18 cellular contexts compared by ENCODE assay signal in the genomic region with DNA sequence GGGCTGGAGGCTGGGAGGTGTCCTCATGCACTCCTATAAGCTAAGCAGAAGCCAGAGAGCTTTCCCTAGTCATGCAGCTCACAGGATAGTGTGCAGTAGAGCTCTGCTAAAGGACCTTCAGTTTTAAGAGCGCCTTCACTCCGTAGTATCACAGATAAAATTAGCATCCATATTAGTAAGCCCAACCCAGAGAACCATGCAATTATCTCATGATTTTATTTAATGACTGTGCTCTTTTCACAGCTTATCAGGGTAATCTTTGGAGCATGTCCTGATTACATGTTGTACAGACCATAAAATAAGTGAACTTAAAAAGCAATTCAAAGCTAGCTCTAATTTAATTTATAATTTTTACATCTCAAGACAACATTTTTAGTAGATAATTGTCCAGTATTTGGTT.
DNase-seq lines count a peak whose midpoint lies in the region; ATAC-seq and TF ChIP-seq lines count a peak whose summit lies in the region.
"Had no signal": no experiment of that assay in that cellular context is flagged by ENCODE, and none has a peak within 500 bp of the region (broad histone marks: within the 10 kb centered on the region; RNA-seq: fewer than 3 reads in every experiment).

No MANE protein-coding gene starts in this region.

- peaks cover 27% of the 10 kb centered on the region for H3K36me3 Mint-ChIP-seq in brain
- H3K36me3 Mint-ChIP-seq in progenitor cell of endocrine pancreas (ENCODE audit: insufficient read depth), result peaks cover 2% of the 10 kb centered on the region
- H3K36me3 Mint-ChIP-seq: CD14-positive monocyte had no signal

- H3K27ac Mint-ChIP-seq in brain (peak overlapping the region in 3 of 5 experiments; percentile 77 to 91 (median 80)), progenitor cell of endocrine pancreas (peak overlapping the region; percentile 47)
- H3K27ac Mint-ChIP-seq: CD14-positive monocyte had no signal

- peak; percentile 38 for DNase-seq in COR-L47 (lab: John Stamatoyannopoulos, UW)
- DNase-seq in NCI-H1105 treated with DMSO at 0.1 percent for 48 hours (lab: John Stamatoyannopoulos, UW), result peak; percentile 84
- DNase-seq in progenitor cell of endocrine pancreas (ENCODE audit: low spot score, unreplicated experiment), result no peak
- DNase-seq in HuH-7 (ENCODE audit: low spot score), result no peak
- no peak for DNase-seq in DMS79 (lab: John Stamatoyannopoulos, UW)
- DNase-seq: DMS153, GM23248, KG1, NCI-H1694 treated with DMSO at 0.1 percent for 48 hours, NCI-H2107, NCI-H446, NCI-H748 treated with DMSO at 0.1 percent for 48 hours, PC-9, SJCRH30 had no signal

- H3K4me1 Mint-ChIP-seq in brain (peaks cover 71% of the 10 kb centered on the region), progenitor cell of endocrine pancreas (ENCODE audit: low read depth) (peaks cover 38% of the 10 kb centered on the region)
- H3K4me1 Mint-ChIP-seq: CD14-positive monocyte had no signal

- H3K4me3 Mint-ChIP-seq in brain (peak overlapping the region in 2 of 5 experiments; percentile 2 to 17), progenitor cell of endocrine pancreas (ENCODE audit: low read depth) (no peak overlapping the region)
- H3K4me3 Mint-ChIP-seq: CD14-positive monocyte had no signal

- no peak for ATAC-seq in GM18498 (IDR thresholded peaks at IDR 0.05; ENCODE audit: unreplicated experiment)
- ATAC-seq: HCT116 had no signal

- H3K9me3 Mint-ChIP-seq in brain (peaks cover 0 to 5% (median 0%) of the 10 kb centered on the region in 5 experiments), progenitor cell of endocrine pancreas (ENCODE audit: low read depth) (no peaks in the 10 kb centered on the region)

- no peak for TF ChIP-seq CTCF in brain (conservative IDR thresholded peaks at IDR 0.05)
- TF ChIP-seq CTCF in progenitor cell of endocrine pancreas (IDR thresholded peaks at IDR 0.05; ENCODE audit: unreplicated experiment), result no peak

- H3K27me3 Mint-ChIP-seq in brain, result no peaks in the 10 kb centered on the region
- no peaks in the 10 kb centered on the region for H3K27me3 Mint-ChIP-seq in progenitor cell of endocrine pancreas

Comparison
In these comparisons a context has a peak if more than half of its experiments do, and no peak if none do; other contexts are left out.
1. DNase-seq: peak in COR-L47 (single experiment) and NCI-H1105 treated with DMSO at 0.1 percent for 48 hours (single experiment); none in progenitor cell of endocrine pancreas (single experiment), HuH-7 (single experiment) and DMS79 (single experiment).